ENCODE assay signal across 10 cellular contexts in genomic region chr15:80512729-80513670, GRCh38.
A peak's percentile ranks its signal among the peaks of the same experiment; 100 is the strongest.
DNase-seq lines count a peak whose midpoint lies in the region; ATAC-seq and TF ChIP-seq lines count a peak whose summit lies in the region.
"Had no signal": no experiment of that assay in that cellular context is flagged by ENCODE, and none has a peak within 500 bp of the region (broad histone marks: within the 10 kb centered on the region; RNA-seq: fewer than 3 reads in every experiment).

No MANE protein-coding gene starts in this region.

- intact Hi-C loops in heart left ventricle (cut with DNase I) = loop anchor here in 3 of 10 donors (2.0 to 5.0 kb wide), 3 partner anchors 56 to 58 kb away; no protein-coding TSS in a partner anchor

- in situ Hi-C loops in G401 (cut with HindIII; ENCODE audit: low sequenced_read_pairs) = no loop called here

- TF ChIP-seq CTCF in heart left ventricle (IDR thresholded peaks at IDR 0.05) = peak in 4 of 12 donors; percentile 13 to 31 (median 20)

- no peaks in the 10 kb centered on the region for H3K27me3 ChIP-seq in heart left ventricle

- peaks cover 0 to 14% (median 2%) of the 10 kb centered on the region in 12 donors for H3K4me1 ChIP-seq in heart left ventricle

- no peaks in the 10 kb centered on the region for H3K36me3 ChIP-seq in heart left ventricle

- H3K4me3 ChIP-seq in heart left ventricle = no peak overlapping the region

- ATAC-seq in heart left ventricle (peak; percentile 34 to 69 (median 53)), GM21360 (IDR thresholded peaks at IDR 0.05; ENCODE audit: unreplicated experiment) (no peak)
- ATAC-seq in stimulated activated naive CD8-positive, alpha-beta T cell treated with anti-CD3 and anti-CD28 coated beads, Interleukin-15, Interleukin-2, amounts not matched to agents 100 U/mL and 50 U/mL, for 24 hours = no peak
- ATAC-seq: activated CD4-positive, CD25-positive, alpha-beta regulatory T cell treated with anti-CD3 and anti-CD28 coated beads, Interleukin-2, amount 50 U/mL, for 24 hours had no signal

- peak; percentile 53 for DNase-seq in A172 (ENCODE audit: low spot score)
- DNase-seq in G401 (ENCODE audit: low spot score) = peak; percentile 80
- DNase-seq in SW480 (ENCODE audit: low spot score) = peak; percentile 30
- no peak for DNase-seq in heart left ventricle
- DNase-seq in amniotic stem cell (lab: John Stamatoyannopoulos, UW) = no peak
- no peak for DNase-seq in T-helper 9 cell
- DNase-seq in stimulated activated naive CD8-positive, alpha-beta T cell treated with anti-CD3 and anti-CD28 coated beads, Interleukin-15, Interleukin-2, amounts not matched to agents 100 U/mL and 50 U/mL, for 24 hours = no peak
- DNase-seq: NCI-H1436 had no signal

- H3K9me3 ChIP-seq in heart left ventricle = peaks cover 0 to 38% (median 13%) of the 10 kb centered on the region in 12 donors

- TF ChIP-seq POLR2A in heart left ventricle (IDR thresholded peaks at IDR 0.05) = no peak

- no peak overlapping the region for H3K27ac ChIP-seq in heart left ventricle

- 61 to 74% (median 69%) methylated on average over 4 of the region's 4 CpGs for WGBS in heart left ventricle, 4 donors

Comparison
In these comparisons a context has a peak if more than half of its experiments do, and no peak if none do; other contexts are left out.
1. DNase-seq: peak in A172 (single experiment), G401 (single experiment) and SW480 (single experiment); none in heart left ventricle (0 of 5), amniotic stem cell (single experiment), T-helper 9 cell (single experiment) and stimulated activated naive CD8-positive, alpha-beta T cell treated with anti-CD3 and anti-CD28 coated beads, Interleukin-15, Interleukin-2, amounts not matched to agents 100 U/mL and 50 U/mL, for 24 hours (single experiment).
2. ATAC-seq: peak in heart left ventricle (4 of 4); none in GM21360 (single experiment) and stimulated activated naive CD8-positive, alpha-beta T cell treated with anti-CD3 and anti-CD28 coated beads, Interleukin-15, Interleukin-2, amounts not matched to agents 100 U/mL and 50 U/mL, for 24 hours (single experiment).